ENCODE assay signal across 19 cellular contexts in genomic region chrX:148647666-148648065, GRCh38.
A peak's percentile ranks its signal among the peaks of the same experiment; 100 is the strongest.
DNase-seq lines count a peak whose midpoint lies in the region; ATAC-seq and TF ChIP-seq lines count a peak whose summit lies in the region.
"Had no signal": no experiment of that assay in that cellular context is flagged by ENCODE, and none has a peak within 500 bp of the region (broad histone marks: within the 10 kb centered on the region; RNA-seq: fewer than 3 reads in every experiment).

No MANE protein-coding gene starts in this region.

- H3K27me3 ChIP-seq in HL-60 (ENCODE audit: insufficient read depth, poor library complexity, severe bottlenecking) (no peaks in the 10 kb centered on the region), spleen (replicated peaks in 1 of 7) (no peaks in the 10 kb centered on the region)
- H3K27me3 ChIP-seq: BLaER1 treated with 17β-estradiol and CSF1 and Interleukin-3, amounts not matched to agents 10 nM and 100 nM; SJCRH30 had no signal

- no peak overlapping the region for H2AFZ ChIP-seq in OCI-LY7 (ENCODE audit: low read length)

- ATAC-seq in GM21723 (IDR thresholded peaks at IDR 0.05; ENCODE audit: unreplicated experiment) (no peak), HG03196 (IDR thresholded peaks at IDR 0.05; ENCODE audit: unreplicated experiment) (no peak)
- ATAC-seq: K562, Panc1 had no signal

- no peak for TF ChIP-seq CTCF in HL-60 (IDR thresholded peaks at IDR 0.05; ENCODE audit: insufficient read depth, low read length)
- TF ChIP-seq CTCF in OCI-LY7 (conservative IDR thresholded peaks at IDR 0.05; ENCODE audit: low read length), result no peak
- TF ChIP-seq CTCF in spleen (IDR thresholded peaks at IDR 0.05 in 8 of 11, conservative IDR thresholded peaks at IDR 0.05 in 3 of 11), result no peak

- H3K4me2 ChIP-seq in OCI-LY7 (ENCODE audit: low read length), result peak overlapping the region; percentile 48; the same call in 1 of the 2 replicates

- POLR2A ChIA-PET in OCI-LY7 (lab: Charles Lee), result interaction anchor here (1.3 kb wide), 1 partner anchor 9 kb away, joined by 3 read pairs; no protein-coding TSS in a partner anchor

- H3K36me3 ChIP-seq in OCI-LY7 (ENCODE audit: insufficient read depth, low read length), result peaks cover 23% of the 10 kb centered on the region
- H3K36me3 ChIP-seq in spleen, result no peaks in the 10 kb centered on the region
- H3K36me3 ChIP-seq: SJCRH30 had no signal

- H4K20me1 ChIP-seq in OCI-LY7 (ENCODE audit: insufficient read depth, low read length), result no peaks in the 10 kb centered on the region

- TF ChIP-seq POLR2A in spleen (IDR thresholded peaks at IDR 0.05), result no peak

- WGBS in spleen, 5 donors, result 43 to 75% (median 71%) methylated on average over 4 of the region's 4 CpGs

- no TSS peak for BruUV-seq in OCI-LY7 (replicated peaks; lab: Mats Ljungman, UMichigan)

- H3K4me3 ChIP-seq in HL-60 (replicated peaks; ENCODE audit: insufficient read depth, low read length) (no peak overlapping the region), OCI-LY7 (ENCODE audit: low read depth, low read length, poor library complexity, severe bottlenecking) (no peak overlapping the region), spleen (peak overlapping the region in 1 of 8 donors; percentile 6)
- H3K4me3 ChIP-seq: BLaER1 treated with 17β-estradiol and CSF1 and Interleukin-3, amounts not matched to agents 10 nM and 100 nM; K562; SJCRH30 had no signal

- intact Hi-C loops in OCI-LY7 (cut with micrococcal nuclease; ENCODE audit: unreplicated experiment) (no loop called here), spleen (cut with DNase I; ENCODE audit: low total_unique reads) (no loop called here)

- CTCF ChIA-PET in OCI-LY7 (lab: Charles Lee; ENCODE audit: unreplicated experiment), result interaction anchor here (1.0 kb wide), 1 partner anchor 11 kb away, joined by 3 read pairs; no protein-coding TSS in a partner anchor

- H3K9me2 ChIP-seq in OCI-LY7 (ENCODE audit: insufficient read depth, low read length), result no peaks in the 10 kb centered on the region

- H3K79me2 ChIP-seq in OCI-LY7 (ENCODE audit: insufficient read depth, low read depth, low read length), result peaks cover 76% of the 10 kb centered on the region

- no peaks in the 10 kb centered on the region for H3K9me3 ChIP-seq in OCI-LY7 (ENCODE audit: low read length)
- no peaks in the 10 kb centered on the region for H3K9me3 ChIP-seq in spleen
- H3K9me3 ChIP-seq: SJCRH30 had no signal

- peak; percentile 12 to 64 for DNase-seq in HL-60 (ENCODE audit: low read depth in 1 of 2, low spot score in 1 of 2)
- DNase-seq in MV-4-11 (lab: John Stamatoyannopoulos, UW), result peak; percentile 59
- DNase-seq in OCI-LY7 (ENCODE audit: low spot score), result peak; percentile 27
- no peak for DNase-seq in spleen
- no peak for DNase-seq in T-helper 2 cell
- DNase-seq: DMS79; H9; NCI-H1092 treated with DMSO at 0.1 percent for 48 hours; NCI-H1694; NCI-H510A; NCI-H748 treated with DMSO at 0.1 percent for 48 hours; NK-92 treated with Interleukin-12 subunit alpha and Interleukin-12 subunit beta, amount 100 ng/mL, for 24 hours; SJCRH30; SW 1271 had no signal

- H3K4me1 ChIP-seq in OCI-LY7 (ENCODE audit: insufficient read depth, low read length, poor library complexity, severe bottlenecking) (peaks cover 52% of the 10 kb centered on the region), spleen (no peaks in the 10 kb centered on the region)
- H3K4me1 ChIP-seq: SJCRH30 had no signal

- H3K27ac ChIP-seq in HL-60 (replicated peaks) (peak overlapping the region; percentile 70), OCI-LY7 (ENCODE audit: low read depth, low read length, poor library complexity, severe bottlenecking) (peak overlapping the region; percentile 35), spleen (peak overlapping the region in 6 of 8 donors; percentile 38 to 85 (median 70))
- H3K27ac ChIP-seq: SJCRH30 had no signal

Comparison
In these comparisons a context has a peak if more than half of its experiments do, and no peak if none do; other contexts are left out.
1. DNase-seq: peak in HL-60 (2 of 2), MV-4-11 (single experiment) and OCI-LY7 (single experiment); none in spleen (single experiment) and T-helper 2 cell (0 of 5).
2. Peak in every context shown above with its lines, with median percentiles within 50 percentile points of each other: H3K27ac ChIP-seq.